ENCODE assay signal across 20 cellular contexts in genomic region chr4:145320269-145320668, GRCh38.
"Had no signal": no experiment of that assay in that cellular context is flagged by ENCODE, and none has a peak within 500 bp of the region (broad histone marks: within the 10 kb centered on the region; RNA-seq: fewer than 3 reads in every experiment).

No MANE protein-coding gene starts in this region.

- H3K9me3 Mint-ChIP-seq: activated CD4-positive, alpha-beta T cell treated with anti-CD3 and anti-CD28 coated beads, Interleukin-2, amount 10 ng/mL, durations not matched to agents 7 days and 5 days; activated CD8-positive, alpha-beta T cell treated with anti-CD3 and anti-CD28 coated beads for 36 hours; activated naive CD4-positive, alpha-beta T cell treated with anti-CD3 and anti-CD28 coated beads, Interleukin-2, amount 50 U/mL, for 72 hours; effector memory CD8-positive, alpha-beta T cell; natural killer cell treated with Interleukin-12 subunit alpha and Interleukin-12 subunit beta and Interleukin-15 and Interleukin-18, amount 100 ng/mL, for 72 hours had no signal

- H3K27ac ChIP-seq: ascending aorta, brain microvascular endothelial cell, esophagus squamous epithelium, left lung, parathyroid adenoma, WERI-Rb-1 had no signal

- H3K9me3 ChIP-seq: ascending aorta, esophagus squamous epithelium, left lung had no signal

- H3K4me3 ChIP-seq: ascending aorta, esophagus squamous epithelium, left lung had no signal

- H3K79me2 ChIP-seq: parathyroid adenoma had no signal

- H3K27ac Mint-ChIP-seq: activated CD4-positive, alpha-beta T cell treated with anti-CD3 and anti-CD28 coated beads, Interleukin-2, amount 10 ng/mL, durations not matched to agents 7 days and 5 days; activated CD8-positive, alpha-beta memory T cell treated with anti-CD3 and anti-CD28 coated beads, Interleukin-2, amount 10 ng/mL, durations not matched to agents 7 days and 5 days; activated CD8-positive, alpha-beta T cell treated with anti-CD3 and anti-CD28 coated beads for 36 hours; activated naive CD4-positive, alpha-beta T cell treated with anti-CD3 and anti-CD28 coated beads, Interleukin-2, amount 50 U/mL, for 72 hours; effector memory CD8-positive, alpha-beta T cell; mesothelial cell of epicardium; natural killer cell treated with Interleukin-12 subunit alpha and Interleukin-12 subunit beta and Interleukin-15 and Interleukin-18, amount 100 ng/mL, for 72 hours had no signal

- DNase-seq: activated CD4-positive, alpha-beta T cell treated with anti-CD3 and anti-CD28 coated beads, Interleukin-2, amount 10 ng/mL, durations not matched to agents 7 days and 5 days; activated CD4-positive, CD25-positive, alpha-beta regulatory T cell treated with anti-CD3 and anti-CD28 coated beads, Interleukin-2, amount 50 U/mL, for 72 hours; activated CD8-positive, alpha-beta memory T cell treated with anti-CD3 and anti-CD28 coated beads, Interleukin-2, amount 10 ng/mL, durations not matched to agents 7 days and 5 days; activated CD8-positive, alpha-beta T cell treated with anti-CD3 and anti-CD28 coated beads for 36 hours; activated gamma-delta T cell treated with Interleukin-2 at 50 U/mL for 16 hours; activated T-cell treated with anti-CD3 and anti-CD28 coated beads for 4 hours; brain microvascular endothelial cell; caudate nucleus; effector memory CD8-positive, alpha-beta T cell; esophagus squamous epithelium; kidney; left lung; stimulated activated CD4-positive, alpha-beta T cell treated with anti-CD3 and anti-CD28 coated beads, Interleukin-4, amount 100 ng/mL, for 24 hours; stimulated activated naive CD4-positive, alpha-beta T cell treated with Interleukin-2 at 50 U/mL for 16 hours; WERI-Rb-1 had no signal

- H3K27me3 ChIP-seq: ascending aorta, brain microvascular endothelial cell, esophagus squamous epithelium, left lung had no signal

- H3K4me1 ChIP-seq: ascending aorta, esophagus squamous epithelium, left lung, parathyroid adenoma had no signal

- H3K4me3 Mint-ChIP-seq: activated CD4-positive, alpha-beta T cell treated with anti-CD3 and anti-CD28 coated beads, Interleukin-2, amount 10 ng/mL, durations not matched to agents 7 days and 5 days; activated CD8-positive, alpha-beta memory T cell treated with anti-CD3 and anti-CD28 coated beads, Interleukin-2, amount 10 ng/mL, durations not matched to agents 7 days and 5 days; activated CD8-positive, alpha-beta T cell treated with anti-CD3 and anti-CD28 coated beads for 36 hours; effector memory CD8-positive, alpha-beta T cell; mesothelial cell of epicardium; natural killer cell treated with Interleukin-12 subunit alpha and Interleukin-12 subunit beta and Interleukin-15 and Interleukin-18, amount 100 ng/mL, for 72 hours had no signal

- H3K36me3 ChIP-seq: ascending aorta, brain microvascular endothelial cell, esophagus squamous epithelium, left lung, WERI-Rb-1 had no signal

- H2AFZ ChIP-seq: parathyroid adenoma had no signal

- H3K36me3 Mint-ChIP-seq: activated CD8-positive, alpha-beta memory T cell treated with anti-CD3 and anti-CD28 coated beads, Interleukin-2, amount 10 ng/mL, durations not matched to agents 7 days and 5 days; activated naive CD4-positive, alpha-beta T cell treated with anti-CD3 and anti-CD28 coated beads, Interleukin-2, amount 50 U/mL, for 72 hours; mesothelial cell of epicardium; natural killer cell treated with Interleukin-12 subunit alpha and Interleukin-12 subunit beta and Interleukin-15 and Interleukin-18, amount 100 ng/mL, for 72 hours had no signal

- H3K4me1 Mint-ChIP-seq: activated CD4-positive, alpha-beta T cell treated with anti-CD3 and anti-CD28 coated beads, Interleukin-2, amount 10 ng/mL, durations not matched to agents 7 days and 5 days; activated CD8-positive, alpha-beta memory T cell treated with anti-CD3 and anti-CD28 coated beads, Interleukin-2, amount 10 ng/mL, durations not matched to agents 7 days and 5 days had no signal

- H3K9ac ChIP-seq: parathyroid adenoma had no signal
